In the genomic region with DNA sequence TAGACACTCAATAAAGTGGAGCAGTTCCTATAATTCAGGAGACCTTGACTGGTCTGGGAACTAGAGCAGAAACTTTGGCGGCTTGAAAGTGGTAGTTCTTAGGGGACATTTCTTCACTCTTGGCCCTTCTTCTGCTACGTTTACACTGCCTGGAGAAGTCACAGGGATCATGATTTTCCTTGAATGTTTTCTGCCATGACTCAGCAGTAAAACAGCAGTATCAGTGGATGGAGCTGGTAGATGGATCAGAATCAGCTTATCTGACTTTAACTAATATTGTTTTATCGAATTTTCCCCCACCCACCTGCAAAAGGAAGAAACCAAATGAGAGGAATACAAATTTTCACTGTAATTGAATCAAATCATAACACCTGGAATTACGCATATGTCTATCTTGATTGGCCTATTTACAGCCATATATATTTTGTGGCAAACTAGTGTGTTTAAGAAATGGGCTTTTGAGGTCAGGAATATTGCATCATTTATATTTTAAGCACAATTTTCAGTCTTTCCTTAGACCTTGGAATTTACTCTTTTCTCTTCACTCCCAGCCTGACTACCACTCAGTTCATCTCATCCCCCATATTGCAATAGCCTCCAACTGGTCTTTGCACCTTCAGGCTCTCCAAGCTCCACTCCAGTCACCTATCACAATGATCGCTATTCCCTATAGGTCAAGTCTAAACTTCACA, we compare ENCODE assay signal across 39 cellular contexts. TPM values are rescaled to one million over a fixed set of nuclear protein-coding genes. Genes with fewer than 3 reads are reported as not detected.
"Had no signal": no experiment of that assay in that cellular context is flagged by ENCODE, and none has a peak within 500 bp of the region (broad histone marks: within the 10 kb centered on the region; RNA-seq: fewer than 3 reads in every experiment).

No MANE protein-coding gene starts in this region.

- DNase-seq: activated B cell treated with CpG ODN at 0.5 μM for 24 hours; activated CD4-positive, alpha-beta memory T cell treated with anti-CD3 and anti-CD28 coated beads, Interleukin-2, amount 10 ng/mL, durations not matched to agents 7 days and 5 days; activated CD4-positive, alpha-beta T cell treated with anti-CD3 and anti-CD28 coated beads for 4 hours; activated CD4-positive, alpha-beta T cell treated with anti-CD3 and anti-CD28 coated beads, Interleukin-2, amount 10 ng/mL, durations not matched to agents 24 days and 14 days; activated CD4-positive, alpha-beta T cell treated with anti-CD3 and anti-CD28 coated beads, Interleukin-2, amount 50 U/mL, for 1 hour; activated CD4-positive, alpha-beta T cell treated with anti-CD3 and anti-CD28 coated beads, Interleukin-2, amount 50 U/mL, for 4 hours; activated CD4-positive, CD25-positive, alpha-beta regulatory T cell treated with anti-CD3 and anti-CD28 coated beads, Interleukin-2, amount 50 U/mL, for 72 hours; activated CD8-positive, alpha-beta memory T cell treated with anti-CD3 and anti-CD28 coated beads for 24 hours; activated CD8-positive, alpha-beta memory T cell treated with anti-CD3 and anti-CD28 coated beads, Interleukin-2, amount 10 ng/mL, durations not matched to agents 7 days and 5 days; activated CD8-positive, alpha-beta memory T cell treated with anti-CD3 and anti-CD28 coated beads, Interleukin-2, amount 50 U/mL, for 48 hours; activated CD8-positive, alpha-beta T cell treated with anti-CD3 and anti-CD28 coated beads, Interleukin-2, amount 10 ng/mL, durations not matched to agents 7 days and 5 days; activated effector memory CD4-positive, alpha-beta T cell treated with Interleukin-2 at 50 U/mL for 16 hours; activated gamma-delta T cell; activated naive CD4-positive, alpha-beta T cell treated with anti-CD3 and anti-CD28 coated beads, Interleukin-2, amount 10 ng/mL, durations not matched to agents 7 days and 5 days; activated naive CD4-positive, alpha-beta T cell treated with Interleukin-2 at 50 U/mL for 16 hours; activated naive CD8-positive, alpha-beta T cell treated with anti-CD3 and anti-CD28 coated beads, Interleukin-2, amount 10 ng/mL, durations not matched to agents 7 days and 5 days; activated naive CD8-positive, alpha-beta T cell treated with anti-CD3 and anti-CD28 coated beads, Interleukin-2, amount 50 U/mL, for 24 hours; activated T-cell treated with anti-CD3 and anti-CD28 coated beads, Interleukin-2, amount 50 U/mL, for 24 hours; activated T-cell treated with anti-CD3 and anti-CD28 coated beads, Interleukin-2, amount 50 U/mL, for 48 hours; amygdala; anterior cingulate cortex; caudate nucleus; cerebellar nuclear complex; T-helper 1 cell; T-helper 2 cell; T-helper 9 cell had no signal

- H3K27me3 ChIP-seq: ascending aorta, cardiac muscle cell had no signal

- H3K36me3 ChIP-seq: ascending aorta, cardiac muscle cell had no signal

- H3K36me3 Mint-ChIP-seq: activated CD8-positive, alpha-beta memory T cell treated with anti-CD3 and anti-CD28 coated beads, Interleukin-2, amount 10 ng/mL, durations not matched to agents 7 days and 5 days; activated naive CD4-positive, alpha-beta T cell treated with anti-CD3 and anti-CD28 coated beads, Interleukin-2, amount 10 ng/mL, durations not matched to agents 7 days and 5 days; activated naive CD4-positive, alpha-beta T cell treated with anti-CD3 and anti-CD28 coated beads, Interleukin-2, amount 50 U/mL, for 24 hours; activated naive CD8-positive, alpha-beta T cell; activated naive CD8-positive, alpha-beta T cell treated with anti-CD3 and anti-CD28 coated beads, Interleukin-2, amount 10 ng/mL, durations not matched to agents 7 days and 5 days; brain had no signal

- H3K27ac Mint-ChIP-seq: activated B cell treated with CpG ODN at 0.5 μM for 24 hours; activated CD4-positive, alpha-beta memory T cell treated with anti-CD3 and anti-CD28 coated beads, Interleukin-2, amount 10 ng/mL, durations not matched to agents 7 days and 5 days; activated CD4-positive, alpha-beta T cell treated with anti-CD3 and anti-CD28 coated beads, Interleukin-2, amount 10 ng/mL, durations not matched to agents 24 days and 14 days; activated CD8-positive, alpha-beta memory T cell treated with anti-CD3 and anti-CD28 coated beads, Interleukin-2, amount 10 ng/mL, durations not matched to agents 7 days and 5 days; activated CD8-positive, alpha-beta T cell treated with anti-CD3 and anti-CD28 coated beads, Interleukin-2, amount 10 ng/mL, durations not matched to agents 7 days and 5 days; activated naive CD4-positive, alpha-beta T cell treated with anti-CD3 and anti-CD28 coated beads, Interleukin-2, amount 10 ng/mL, durations not matched to agents 7 days and 5 days; activated naive CD4-positive, alpha-beta T cell treated with anti-CD3 and anti-CD28 coated beads, Interleukin-2, amount 50 U/mL, for 24 hours; activated naive CD8-positive, alpha-beta T cell; activated naive CD8-positive, alpha-beta T cell treated with anti-CD3 and anti-CD28 coated beads, Interleukin-2, amount 10 ng/mL, durations not matched to agents 7 days and 5 days; activated naive CD8-positive, alpha-beta T cell treated with anti-CD3 and anti-CD28 coated beads, Interleukin-2, amount 50 U/mL, for 24 hours; activated T-cell treated with anti-CD3 and anti-CD28 coated beads, Interleukin-2, amount 50 U/mL, for 24 hours; activated T-helper 2 cell treated with anti-CD3 and anti-CD28 coated beads, Interferon-gamma antibody, Interleukin-2, Interleukin-4, amounts not matched to agents 10 μg/mL and 5 μg/mL and 100 μg/mL, durations not matched to agents 14 hours and 24 hours and 36 hours; brain; T-helper 1 cell treated with Interleukin-12 subunit alpha and Interleukin-12 subunit beta and Interleukin-4 antibody, amounts not matched to agents 30 μg/mL and 1 μg/mL, for 36 hours; T-helper 2 cell treated with Interferon-gamma antibody and Interleukin-4, amounts not matched to agents 5 μg/mL and 100 μg/mL, for 36 hours had no signal

- H3K27me3 Mint-ChIP-seq: activated naive CD4-positive, alpha-beta T cell treated with anti-CD3 and anti-CD28 coated beads, Interleukin-2, amount 10 ng/mL, durations not matched to agents 7 days and 5 days had no signal

- FAIRE-seq: bronchial epithelial cell, TTC549 had no signal

- H3K27ac ChIP-seq: ascending aorta, cardiac muscle cell, VCaP had no signal

- H3K4me1 Mint-ChIP-seq: activated B cell treated with CpG ODN at 0.5 μM for 24 hours; activated CD4-positive, alpha-beta memory T cell treated with anti-CD3 and anti-CD28 coated beads, Interleukin-2, amount 10 ng/mL, durations not matched to agents 7 days and 5 days; activated CD4-positive, alpha-beta T cell treated with anti-CD3 and anti-CD28 coated beads, Interleukin-2, amount 10 ng/mL, durations not matched to agents 24 days and 14 days; activated CD8-positive, alpha-beta memory T cell treated with anti-CD3 and anti-CD28 coated beads, Interleukin-2, amount 10 ng/mL, durations not matched to agents 7 days and 5 days; activated naive CD4-positive, alpha-beta T cell treated with anti-CD3 and anti-CD28 coated beads, Interleukin-2, amount 10 ng/mL, durations not matched to agents 7 days and 5 days; activated naive CD4-positive, alpha-beta T cell treated with anti-CD3 and anti-CD28 coated beads, Interleukin-2, amount 50 U/mL, for 24 hours; activated naive CD8-positive, alpha-beta T cell treated with anti-CD3 and anti-CD28 coated beads, Interleukin-2, amount 10 ng/mL, durations not matched to agents 7 days and 5 days; activated naive CD8-positive, alpha-beta T cell treated with anti-CD3 and anti-CD28 coated beads, Interleukin-2, amount 50 U/mL, for 24 hours; brain; central memory CD8-positive, alpha-beta T cell had no signal

- H3K4me3 Mint-ChIP-seq: activated B cell treated with CpG ODN at 0.5 μM for 24 hours; activated CD4-positive, alpha-beta memory T cell treated with anti-CD3 and anti-CD28 coated beads, Interleukin-2, amount 10 ng/mL, durations not matched to agents 7 days and 5 days; activated CD4-positive, alpha-beta T cell treated with anti-CD3 and anti-CD28 coated beads, Interleukin-2, amount 10 ng/mL, durations not matched to agents 24 days and 14 days; activated CD8-positive, alpha-beta memory T cell treated with anti-CD3 and anti-CD28 coated beads, Interleukin-2, amount 10 ng/mL, durations not matched to agents 7 days and 5 days; activated CD8-positive, alpha-beta T cell treated with anti-CD3 and anti-CD28 coated beads, Interleukin-2, amount 10 ng/mL, durations not matched to agents 7 days and 5 days; activated naive CD4-positive, alpha-beta T cell treated with anti-CD3 and anti-CD28 coated beads, Interleukin-2, amount 10 ng/mL, durations not matched to agents 7 days and 5 days; activated naive CD4-positive, alpha-beta T cell treated with anti-CD3 and anti-CD28 coated beads, Interleukin-2, amount 50 U/mL, for 24 hours; activated naive CD8-positive, alpha-beta T cell; activated naive CD8-positive, alpha-beta T cell treated with anti-CD3 and anti-CD28 coated beads, Interleukin-2, amount 10 ng/mL, durations not matched to agents 7 days and 5 days; activated naive CD8-positive, alpha-beta T cell treated with anti-CD3 and anti-CD28 coated beads, Interleukin-2, amount 50 U/mL, for 24 hours; activated T-cell treated with anti-CD3 and anti-CD28 coated beads, Interleukin-2, amount 50 U/mL, for 24 hours; brain; central memory CD8-positive, alpha-beta T cell; T-helper 1 cell treated with Interleukin-12 subunit alpha and Interleukin-12 subunit beta and Interleukin-4 antibody, amounts not matched to agents 30 μg/mL and 1 μg/mL, for 36 hours; T-helper 2 cell treated with Interferon-gamma antibody and Interleukin-4, amounts not matched to agents 5 μg/mL and 100 μg/mL, for 36 hours had no signal

- ATAC-seq: activated CD8-positive, alpha-beta memory T cell treated with anti-CD3 and anti-CD28 coated beads, Interleukin-2, amount 10 ng/mL, durations not matched to agents 7 days and 5 days; activated CD8-positive, alpha-beta T cell treated with anti-CD3 and anti-CD28 coated beads, Interleukin-2, amount 10 ng/mL, durations not matched to agents 7 days and 5 days; activated naive CD8-positive, alpha-beta T cell treated with anti-CD3 and anti-CD28 coated beads, Interleukin-2, amount 50 U/mL, for 24 hours had no signal

- H3K4me3 ChIP-seq: ascending aorta, cardiac muscle cell had no signal

- H3K4me1 ChIP-seq: ascending aorta had no signal

- H3K9me3 Mint-ChIP-seq: activated B cell treated with CpG ODN at 0.5 μM for 24 hours; activated CD4-positive, alpha-beta memory T cell treated with anti-CD3 and anti-CD28 coated beads, Interleukin-2, amount 10 ng/mL, durations not matched to agents 7 days and 5 days; activated CD4-positive, alpha-beta T cell treated with anti-CD3 and anti-CD28 coated beads, Interleukin-2, amount 10 ng/mL, durations not matched to agents 24 days and 14 days; activated naive CD4-positive, alpha-beta T cell treated with anti-CD3 and anti-CD28 coated beads, Interleukin-2, amount 10 ng/mL, durations not matched to agents 7 days and 5 days; activated naive CD4-positive, alpha-beta T cell treated with anti-CD3 and anti-CD28 coated beads, Interleukin-2, amount 50 U/mL, for 24 hours; activated naive CD8-positive, alpha-beta T cell treated with anti-CD3 and anti-CD28 coated beads, Interleukin-2, amount 10 ng/mL, durations not matched to agents 7 days and 5 days; activated naive CD8-positive, alpha-beta T cell treated with anti-CD3 and anti-CD28 coated beads, Interleukin-2, amount 50 U/mL, for 24 hours; activated T-cell treated with anti-CD3 and anti-CD28 coated beads, Interleukin-2, amount 50 U/mL, for 24 hours; activated T-helper 2 cell treated with anti-CD3 and anti-CD28 coated beads, Interferon-gamma antibody, Interleukin-2, Interleukin-4, amounts not matched to agents 10 μg/mL and 5 μg/mL and 100 μg/mL, durations not matched to agents 14 hours and 24 hours and 36 hours; brain; central memory CD8-positive, alpha-beta T cell; T-helper 1 cell treated with Interleukin-12 subunit alpha and Interleukin-12 subunit beta and Interleukin-4 antibody, amounts not matched to agents 30 μg/mL and 1 μg/mL, for 36 hours; T-helper 2 cell treated with Interferon-gamma antibody and Interleukin-4, amounts not matched to agents 5 μg/mL and 100 μg/mL, for 36 hours had no signal

- H3K9me3 ChIP-seq: ascending aorta had no signal

RNA-seq across cellular contexts. Expression of gene DLX5, which starts 14.9 kb away (rescaled TPM):
- total RNA-seq: activated B cell treated with CpG ODN at 0.5 μM for 24 hours; activated CD4-positive, alpha-beta memory T cell treated with anti-CD3 and anti-CD28 coated beads, Interleukin-2, amount 10 ng/mL, durations not matched to agents 7 days and 5 days; activated CD4-positive, alpha-beta T cell treated with anti-CD3 and anti-CD28 coated beads, Interleukin-2, amount 10 ng/mL, durations not matched to agents 24 days and 14 days; activated CD8-positive, alpha-beta memory T cell treated with anti-CD3 and anti-CD28 coated beads, Interleukin-2, amount 10 ng/mL, durations not matched to agents 7 days and 5 days; activated CD8-positive, alpha-beta T cell treated with anti-CD3 and anti-CD28 coated beads, Interleukin-2, amount 10 ng/mL, durations not matched to agents 7 days and 5 days; activated naive CD8-positive, alpha-beta T cell treated with anti-CD3 and anti-CD28 coated beads, Interleukin-2, amount 10 ng/mL, durations not matched to agents 7 days and 5 days; activated T-helper 2 cell treated with anti-CD3 and anti-CD28 coated beads, Interferon-gamma antibody, Interleukin-2, Interleukin-4, amounts not matched to agents 10 μg/mL and 5 μg/mL and 100 μg/mL, durations not matched to agents 14 hours and 24 hours and 36 hours; ascending aorta; bronchial epithelial cell; cardiac muscle cell had no signal

RNA-seq across cellular contexts. Expression of gene DLX6, which starts 34.2 kb away (rescaled TPM):
- total RNA-seq: activated B cell treated with CpG ODN at 0.5 μM for 24 hours; activated CD4-positive, alpha-beta memory T cell treated with anti-CD3 and anti-CD28 coated beads, Interleukin-2, amount 10 ng/mL, durations not matched to agents 7 days and 5 days; activated CD4-positive, alpha-beta T cell treated with anti-CD3 and anti-CD28 coated beads, Interleukin-2, amount 10 ng/mL, durations not matched to agents 24 days and 14 days; activated CD8-positive, alpha-beta memory T cell treated with anti-CD3 and anti-CD28 coated beads, Interleukin-2, amount 10 ng/mL, durations not matched to agents 7 days and 5 days; activated CD8-positive, alpha-beta T cell treated with anti-CD3 and anti-CD28 coated beads, Interleukin-2, amount 10 ng/mL, durations not matched to agents 7 days and 5 days; activated naive CD8-positive, alpha-beta T cell treated with anti-CD3 and anti-CD28 coated beads, Interleukin-2, amount 10 ng/mL, durations not matched to agents 7 days and 5 days; activated T-helper 2 cell treated with anti-CD3 and anti-CD28 coated beads, Interferon-gamma antibody, Interleukin-2, Interleukin-4, amounts not matched to agents 10 μg/mL and 5 μg/mL and 100 μg/mL, durations not matched to agents 14 hours and 24 hours and 36 hours; ascending aorta; bronchial epithelial cell; cardiac muscle cell had no signal
- polyA plus RNA-seq: adipose tissue, cardiac muscle cell had no signal
